18 cellular contexts compared by ENCODE assay signal in genomic region chr1:17168480-17168878, GRCh38. TPM values are rescaled to one million over a fixed set of nuclear protein-coding genes. Genes with fewer than 3 reads are reported as not detected.
DNase-seq lines count a peak whose midpoint lies in the region; ATAC-seq and TF ChIP-seq lines count a peak whose summit lies in the region.
"Had no signal": no experiment of that assay in that cellular context is flagged by ENCODE, and none has a peak within 500 bp of the region (broad histone marks: within the 10 kb centered on the region; RNA-seq: fewer than 3 reads in every experiment).

No MANE protein-coding gene starts in this region.

- H3K27me3 ChIP-seq in uterus: no peaks in the 10 kb centered on the region

- no peaks in the 10 kb centered on the region for H3K4me1 ChIP-seq in uterus

- ATAC-seq in naive thymus-derived CD8-positive, alpha-beta T cell: no peak
- ATAC-seq in HG02970 (IDR thresholded peaks at IDR 0.05; ENCODE audit: low FRiP score, unreplicated experiment): no peak
- ATAC-seq: CD8-positive, alpha-beta T cell; psoas muscle; Right ventricle myocardium inferior; stimulated activated naive CD8-positive, alpha-beta T cell treated with anti-CD3 and anti-CD28 coated beads, Interleukin-15, Interleukin-2, amounts not matched to agents 100 U/mL and 50 U/mL, for 24 hours had no signal

- no peaks in the 10 kb centered on the region for H3K27me3 Mint-ChIP-seq in osteocyte (ENCODE audit: unreplicated experiment)
- peaks cover 4 to 42% (median 14%) of the 10 kb centered on the region in 5 donors for H3K27me3 Mint-ChIP-seq in naive thymus-derived CD8-positive, alpha-beta T cell

- DNase-seq in ELR (ENCODE audit: low read depth) (peak; percentile 81), RPMI7951 (ENCODE audit: low read depth) (peak; percentile 89), epithelial cell of prostate (ENCODE audit: low read depth, low spot score) (no peak), osteocyte (ENCODE audit: extremely low spot score, unreplicated experiment) (no peak), epidermal melanocyte (ENCODE audit: insufficient read length, low spot score) (no peak), uterus (no peak)
- no peak for DNase-seq in naive thymus-derived CD8-positive, alpha-beta T cell
- DNase-seq: activated CD8-positive, alpha-beta memory T cell treated with anti-CD3 and anti-CD28 coated beads, Interleukin-2, amount 50 U/mL, for 48 hours; CD8-positive, alpha-beta T cell; NCI-H1048; NCI-H524 treated with DMSO at 0.1 percent for 48 hours; psoas muscle; stimulated activated CD4-positive, alpha-beta T cell treated with anti-CD3 and anti-CD28 coated beads, Interleukin-4, amount 100 ng/mL, for 4 hours; stimulated activated naive CD8-positive, alpha-beta T cell treated with anti-CD3 and anti-CD28 coated beads, Interleukin-15, Interleukin-2, amounts not matched to agents 100 U/mL and 50 U/mL, for 24 hours had no signal

- intact Hi-C loops in uterus (cut with DNase I; ENCODE audit: low total_unique reads): no loop called here

- H3K36me3 Mint-ChIP-seq in osteocyte (ENCODE audit: unreplicated experiment): no peaks in the 10 kb centered on the region
- peaks cover 0 to 4% (median 3%) of the 10 kb centered on the region in 3 donors for H3K36me3 Mint-ChIP-seq in naive thymus-derived CD8-positive, alpha-beta T cell
- H3K36me3 Mint-ChIP-seq: CD8-positive, alpha-beta T cell had no signal

- H3K4me3 ChIP-seq in uterus: no peak overlapping the region
- H3K4me3 ChIP-seq: psoas muscle had no signal

- peaks cover 63% of the 10 kb centered on the region for H3K4me1 Mint-ChIP-seq in osteocyte (ENCODE audit: unreplicated experiment)
- peaks cover 0 to 5% (median 0%) of the 10 kb centered on the region in 4 donors for H3K4me1 Mint-ChIP-seq in naive thymus-derived CD8-positive, alpha-beta T cell
- H3K4me1 Mint-ChIP-seq: endodermal cell had no signal

- no peak overlapping the region for H3K4me3 Mint-ChIP-seq in osteocyte (ENCODE audit: unreplicated experiment)
- H3K4me3 Mint-ChIP-seq in naive thymus-derived CD8-positive, alpha-beta T cell: no peak overlapping the region
- H3K4me3 Mint-ChIP-seq: CD8-positive, alpha-beta T cell; endodermal cell had no signal

- no peaks in the 10 kb centered on the region for H3K9me3 ChIP-seq in uterus
- H3K9me3 ChIP-seq: psoas muscle had no signal

- peak overlapping the region; percentile 75 for H3K27ac ChIP-seq in epithelial cell of prostate
- H3K27ac ChIP-seq in uterus: no peak overlapping the region
- H3K27ac ChIP-seq: psoas muscle had no signal

- no peak for TF ChIP-seq POLR2A in uterus (IDR thresholded peaks at IDR 0.05)

- no peaks in the 10 kb centered on the region for H3K9me3 Mint-ChIP-seq in osteocyte (ENCODE audit: unreplicated experiment)
- H3K9me3 Mint-ChIP-seq in naive thymus-derived CD8-positive, alpha-beta T cell: no peaks in the 10 kb centered on the region
- H3K9me3 Mint-ChIP-seq: CD8-positive, alpha-beta T cell had no signal

- H3K27ac Mint-ChIP-seq in osteocyte (ENCODE audit: unreplicated experiment): peak overlapping the region; percentile 86
- no peak overlapping the region for H3K27ac Mint-ChIP-seq in naive thymus-derived CD8-positive, alpha-beta T cell
- H3K27ac Mint-ChIP-seq: CD8-positive, alpha-beta T cell; endodermal cell had no signal

- no peaks in the 10 kb centered on the region for H3K36me3 ChIP-seq in uterus

- TF ChIP-seq CTCF in osteocyte (IDR thresholded peaks at IDR 0.05) (no peak), uterus (IDR thresholded peaks at IDR 0.05) (no peak)

- POLR2A ChIA-PET in naive thymus-derived CD8-positive, alpha-beta T cell (lab: Charles Lee): no interaction called here

RNA-seq across cellular contexts. Expression of gene PADI1, which starts 36.4 kb away (rescaled TPM):
- 1.9 and 2.4 TPM in 2 replicates for total RNA-seq in RPMI7951 (2014; rRNA removed; shearing (Covaris generic))
- total RNA-seq in osteocyte: 1.2 and 1.7 TPM in 2 replicates
- total RNA-seq in naive thymus-derived CD8-positive, alpha-beta T cell: not detected
- not detected for polyA plus RNA-seq in naive thymus-derived CD8-positive, alpha-beta T cell
- under 1 TPM in 1 of 4 donors, not detected in 3; 0.14 TPM for total RNA-seq in uterus
- total RNA-seq: CD8-positive, alpha-beta T cell; mononuclear cell; psoas muscle; Right ventricle myocardium inferior had no signal
- polyA plus RNA-seq: psoas muscle had no signal

RNA-seq across cellular contexts. Expression of gene PADI2, which starts 49.2 kb away (rescaled TPM):
- total RNA-seq in RPMI7951 (2014; rRNA removed; shearing (Covaris generic)): 2.9 and 4.1 TPM in 2 replicates
- total RNA-seq in osteocyte (111 TPM in 2 replicates), uterus (1 to 10 TPM in 1 of 4 donors, under 1 TPM in 3; 0.29 to 2.8 (median 0.67) TPM)
- not detected for total RNA-seq in naive thymus-derived CD8-positive, alpha-beta T cell
- polyA plus RNA-seq in naive thymus-derived CD8-positive, alpha-beta T cell: under 1 TPM in 1 of 3 donors, not detected in 2; 0.06 TPM
- total RNA-seq: CD8-positive, alpha-beta T cell had no signal

Comparison
In these comparisons a context has a peak if more than half of its experiments do, and no peak if none do; other contexts are left out.
1. DNase-seq: peak in ELR (single experiment) and RPMI7951 (single experiment); none in epithelial cell of prostate (single experiment), osteocyte (single experiment), naive thymus-derived CD8-positive, alpha-beta T cell (0 of 10), epidermal melanocyte (single experiment) and uterus (0 of 2).
2. RNA of gene PADI2, which starts 49.2 kb away (total RNA-seq): 111 TPM in osteocyte; 2.9 to 4.1 TPM in RPMI7951, 0.29 to 2.8 TPM in uterus and not detected in naive thymus-derived CD8-positive, alpha-beta T cell; every median in the first group is over 10 times any median in the second.